ENCODE assay signal across 10 cellular contexts in genomic region chr11:116692318-116693106, GRCh38.
DNase-seq lines count a peak whose midpoint lies in the region; ATAC-seq and TF ChIP-seq lines count a peak whose summit lies in the region.
"Had no signal": no experiment of that assay in that cellular context is flagged by ENCODE, and none has a peak within 500 bp of the region (broad histone marks: within the 10 kb centered on the region; RNA-seq: fewer than 3 reads in every experiment).

No MANE protein-coding gene starts in this region.

- no peak overlapping the region for H2AFZ ChIP-seq in neural progenitor cell (replicated peaks)

- H3K36me3 Mint-ChIP-seq in activated CD8-positive, alpha-beta memory T cell treated with anti-CD3 and anti-CD28 coated beads, Interleukin-2, amount 10 ng/mL, durations not matched to agents 7 days and 5 days, result no peaks in the 10 kb centered on the region
- no peaks in the 10 kb centered on the region for H3K36me3 Mint-ChIP-seq in neural progenitor cell

- no peak overlapping the region for H3K9ac ChIP-seq in neural progenitor cell

- no peak overlapping the region for H3K27ac Mint-ChIP-seq in activated CD8-positive, alpha-beta memory T cell treated with anti-CD3 and anti-CD28 coated beads, Interleukin-2, amount 10 ng/mL, durations not matched to agents 7 days and 5 days
- peak overlapping the region; percentile 95 for H3K27ac Mint-ChIP-seq in neural progenitor cell

- H3K9me3 Mint-ChIP-seq in activated CD8-positive, alpha-beta memory T cell treated with anti-CD3 and anti-CD28 coated beads, Interleukin-2, amount 10 ng/mL, durations not matched to agents 7 days and 5 days (ENCODE audit: low read depth), result no peaks in the 10 kb centered on the region
- no peaks in the 10 kb centered on the region for H3K9me3 Mint-ChIP-seq in neural progenitor cell

- TF ChIP-seq POLR2A in vagina (IDR thresholded peaks at IDR 0.05), result no peak

- no peaks in the 10 kb centered on the region for H3K4me1 Mint-ChIP-seq in activated CD8-positive, alpha-beta memory T cell treated with anti-CD3 and anti-CD28 coated beads, Interleukin-2, amount 10 ng/mL, durations not matched to agents 7 days and 5 days
- peaks cover 14% of the 10 kb centered on the region for H3K4me1 Mint-ChIP-seq in neural progenitor cell

- no peaks in the 10 kb centered on the region for H4K20me1 ChIP-seq in neural progenitor cell (ENCODE audit: low read depth)

- H3K27ac ChIP-seq in neural progenitor cell (no peak overlapping the region), vagina (no peak overlapping the region)
- H3K27ac ChIP-seq: A549 had no signal

- no peaks in the 10 kb centered on the region for H3K79me2 ChIP-seq in neural progenitor cell (ENCODE audit: low read depth)

- DNase-seq in activated CD8-positive, alpha-beta memory T cell treated with anti-CD3 and anti-CD28 coated beads, Interleukin-2, amount 10 ng/mL, durations not matched to agents 7 days and 5 days, result peak; percentile 28
- DNase-seq in activated CD8-positive, alpha-beta memory T cell treated with anti-CD3 and anti-CD28 coated beads, Interleukin-2, amount 50 U/mL, for 48 hours, result no peak
- peak; percentile 41 for DNase-seq in ecto neural progenitor cell (ENCODE audit: low spot score)
- DNase-seq in neural progenitor cell (ENCODE audit: low spot score), result no peak
- peak; percentile 60 to 93 for DNase-seq in vagina (ENCODE audit: extremely low spot score in 2 of 2)
- no peak for DNase-seq in stimulated activated naive CD8-positive, alpha-beta T cell treated with anti-CD3 and anti-CD28 coated beads, Interleukin-15, Interleukin-2, amounts not matched to agents 100 U/mL and 50 U/mL, for 24 hours
- DNase-seq in NCI-H1694 (lab: John Stamatoyannopoulos, UW), result no peak
- DNase-seq: NCI-H187 treated with DMSO at 0.1 percent for 48 hours had no signal

- TF ChIP-seq CTCF in neural progenitor cell (IDR thresholded peaks at IDR 0.05) (no peak), vagina (IDR thresholded peaks at IDR 0.05) (no peak)

- H3K27me3 ChIP-seq in neural progenitor cell, result no peaks in the 10 kb centered on the region
- no peaks in the 10 kb centered on the region for H3K27me3 ChIP-seq in vagina

- peaks cover 16% of the 10 kb centered on the region for H3K4me1 ChIP-seq in neural progenitor cell
- no peaks in the 10 kb centered on the region for H3K4me1 ChIP-seq in vagina
- H3K4me1 ChIP-seq: A549 had no signal

- H3K27me3 Mint-ChIP-seq in activated CD8-positive, alpha-beta memory T cell treated with anti-CD3 and anti-CD28 coated beads, Interleukin-2, amount 10 ng/mL, durations not matched to agents 7 days and 5 days, result no peaks in the 10 kb centered on the region
- peaks cover 7% of the 10 kb centered on the region for H3K27me3 Mint-ChIP-seq in neural progenitor cell (ENCODE audit: insufficient read depth, low read depth)

- intact Hi-C loops in vagina (cut with DNase I), result no loop called here

- no peaks in the 10 kb centered on the region for H3K36me3 ChIP-seq in neural progenitor cell
- H3K36me3 ChIP-seq in vagina, result no peaks in the 10 kb centered on the region

- H3K9me3 ChIP-seq in neural progenitor cell (ENCODE audit: low read depth), result no peaks in the 10 kb centered on the region
- no peaks in the 10 kb centered on the region for H3K9me3 ChIP-seq in vagina
- H3K9me3 ChIP-seq: A549, Caco-2 had no signal

- H3K4me3 ChIP-seq in neural progenitor cell (no peak overlapping the region), vagina (no peak overlapping the region)
- H3K4me3 ChIP-seq: A549 had no signal

- H3F3A ChIP-seq in neural progenitor cell (ENCODE audit: low read depth), result no peaks in the 10 kb centered on the region

- CTCF ChIA-PET in activated CD8-positive, alpha-beta memory T cell treated with anti-CD3 and anti-CD28 coated beads, Interleukin-2, amount 10 ng/mL, durations not matched to agents 7 days and 5 days (lab: Charles Lee), result interaction anchor here (0.7 to 1.7 kb wide), 10 partner anchors 10 to 1953 kb away, joined by 3 to 12 read pairs (median 4); no protein-coding TSS in a partner anchor

- no peak overlapping the region for H3K4me2 ChIP-seq in neural progenitor cell

- ATAC-seq in activated CD8-positive, alpha-beta memory T cell treated with anti-CD3 and anti-CD28 coated beads, Interleukin-2, amount 10 ng/mL, durations not matched to agents 7 days and 5 days, result no peak
- ATAC-seq in stimulated activated naive CD8-positive, alpha-beta T cell treated with anti-CD3 and anti-CD28 coated beads, Interleukin-15, Interleukin-2, amounts not matched to agents 100 U/mL and 50 U/mL, for 24 hours, result no peak

- H3K4me3 Mint-ChIP-seq in activated CD8-positive, alpha-beta memory T cell treated with anti-CD3 and anti-CD28 coated beads, Interleukin-2, amount 10 ng/mL, durations not matched to agents 7 days and 5 days, result no peak overlapping the region
- H3K4me3 Mint-ChIP-seq in neural progenitor cell, result no peak overlapping the region

Comparison
In these comparisons a context has a peak if more than half of its experiments do, and no peak if none do; other contexts are left out.
1. DNase-seq: peak in activated CD8-positive, alpha-beta memory T cell treated with anti-CD3 and anti-CD28 coated beads, Interleukin-2, amount 10 ng/mL, durations not matched to agents 7 days and 5 days (single experiment), ecto neural progenitor cell (single experiment) and vagina (2 of 2); none in activated CD8-positive, alpha-beta memory T cell treated with anti-CD3 and anti-CD28 coated beads, Interleukin-2, amount 50 U/mL, for 48 hours (single experiment), neural progenitor cell (single experiment), stimulated activated naive CD8-positive, alpha-beta T cell treated with anti-CD3 and anti-CD28 coated beads, Interleukin-15, Interleukin-2, amounts not matched to agents 100 U/mL and 50 U/mL, for 24 hours (single experiment) and NCI-H1694 (single experiment).